Comparison of ENCODE assay signal across 9 cellular contexts in the genomic region with DNA sequence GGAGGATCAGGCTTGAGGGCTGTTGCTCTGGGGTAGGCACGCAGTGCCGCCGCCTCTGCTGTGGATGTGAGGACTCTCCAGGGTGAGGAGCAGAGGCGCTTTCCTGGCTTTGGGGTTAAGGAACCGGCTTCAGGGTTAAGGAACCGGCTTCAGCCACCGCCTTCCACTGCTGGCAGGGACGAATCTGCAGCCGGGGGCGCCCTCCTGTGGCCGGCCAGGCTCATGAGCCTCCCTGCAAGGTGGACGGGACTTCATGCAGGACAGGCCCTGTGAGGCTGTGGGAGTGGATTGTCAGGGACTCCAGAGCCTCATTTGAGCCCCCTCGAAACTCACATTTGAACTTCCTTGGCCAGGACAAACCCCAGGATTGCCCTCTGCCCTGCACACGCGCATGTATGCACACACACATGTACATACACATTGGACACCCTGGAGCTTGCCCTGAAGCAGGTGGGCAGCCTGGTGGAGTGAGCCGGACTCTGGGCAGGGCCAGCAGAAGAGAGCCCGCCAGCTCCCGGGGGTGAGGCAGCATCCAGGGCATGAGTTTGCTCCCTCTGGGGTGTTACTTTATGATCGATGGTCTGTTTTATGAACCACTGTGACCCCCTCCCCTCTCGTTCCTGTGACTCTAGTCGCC.
DNase-seq lines count a peak whose midpoint lies in the region; ATAC-seq and TF ChIP-seq lines count a peak whose summit lies in the region.
"Had no signal": no experiment of that assay in that cellular context is flagged by ENCODE, and none has a peak within 500 bp of the region (broad histone marks: within the 10 kb centered on the region; RNA-seq: fewer than 3 reads in every experiment).

No MANE protein-coding gene starts in this region.

- no peaks in the 10 kb centered on the region for H3K36me3 Mint-ChIP-seq in naive thymus-derived CD4-positive, alpha-beta T cell

- H3K9me3 ChIP-seq in naive thymus-derived CD4-positive, alpha-beta T cell (ENCODE audit: control insufficient read depth in 2 of 3, low read length in 3 of 3): no peaks in the 10 kb centered on the region

- no peaks in the 10 kb centered on the region for H3K9me3 Mint-ChIP-seq in naive thymus-derived CD4-positive, alpha-beta T cell
- H3K9me3 Mint-ChIP-seq: activated B cell treated with CpG ODN at 0.5 μM for 24 hours had no signal

- peaks cover 3 to 49% (median 22%) of the 10 kb centered on the region in 5 donors for H3K27me3 Mint-ChIP-seq in naive thymus-derived CD4-positive, alpha-beta T cell

- intact Hi-C loops in naive thymus-derived CD4-positive, alpha-beta T cell (cut with micrococcal nuclease): loop anchor here in 1 of 2 donors (2.0 kb wide), 1 partner anchor 152 kb away; no protein-coding TSS in a partner anchor

- POLR2A ChIA-PET in naive thymus-derived CD4-positive, alpha-beta T cell (lab: Charles Lee): no interaction called here

- peaks cover 0 to 12% (median 0%) of the 10 kb centered on the region in 7 donors for H3K4me1 Mint-ChIP-seq in naive thymus-derived CD4-positive, alpha-beta T cell

- H3K27me3 ChIP-seq in naive thymus-derived CD4-positive, alpha-beta T cell (ENCODE audit: control insufficient read depth in 2 of 2, insufficient read depth in 2 of 2, low read length in 2 of 2): no peaks in the 10 kb centered on the region

- CTCF ChIA-PET in naive thymus-derived CD4-positive, alpha-beta T cell (lab: Charles Lee): no interaction called here

- no peak overlapping the region for H3K4me3 ChIP-seq in epithelial cell of esophagus (ENCODE audit: low read length)
- H3K4me3 ChIP-seq in naive thymus-derived CD4-positive, alpha-beta T cell (ENCODE audit: low read length): no peak overlapping the region

- peak; percentile 68 for TF ChIP-seq CTCF in epithelial cell of esophagus (IDR thresholded peaks at IDR 0.05; ENCODE audit: insufficient read depth, low read depth, low read length, missing control alignments)

- peak; percentile 56 for ATAC-seq in GM18868 (IDR thresholded peaks at IDR 0.05; ENCODE audit: unreplicated experiment)
- ATAC-seq in naive thymus-derived CD4-positive, alpha-beta T cell: peak; percentile 68
- ATAC-seq in HG03460 (IDR thresholded peaks at IDR 0.05; ENCODE audit: unreplicated experiment): no peak
- no peak for ATAC-seq in GM18517 (IDR thresholded peaks at IDR 0.05; ENCODE audit: unreplicated experiment)

- no peaks in the 10 kb centered on the region for H3K36me3 ChIP-seq in naive thymus-derived CD4-positive, alpha-beta T cell (ENCODE audit: control insufficient read depth in 2 of 3, insufficient read depth in 3 of 3, low read length in 3 of 3)

- DNase-seq in Caki2 (ENCODE audit: low read depth): peak; percentile 45
- peak; percentile 86 for DNase-seq in HuH-7 (ENCODE audit: low spot score)
- peak; percentile 66 for DNase-seq in SK-N-DZ (ENCODE audit: low spot score)
- DNase-seq in epithelial cell of esophagus (ENCODE audit: low read depth): peak; percentile 42
- peak in 2 of 9 donors; percentile 28 to 29 for DNase-seq in naive thymus-derived CD4-positive, alpha-beta T cell
- DNase-seq: activated B cell treated with CpG ODN at 0.5 μM for 24 hours had no signal

- no peak overlapping the region for H3K27ac ChIP-seq in naive thymus-derived CD4-positive, alpha-beta T cell (ENCODE audit: low read depth, low read length)

- no peaks in the 10 kb centered on the region for H3K4me1 ChIP-seq in naive thymus-derived CD4-positive, alpha-beta T cell (ENCODE audit: control insufficient read depth in 2 of 2, insufficient read depth in 2 of 2, low read length in 2 of 2)

- H3K4me3 Mint-ChIP-seq in naive thymus-derived CD4-positive, alpha-beta T cell: no peak overlapping the region
- H3K4me3 Mint-ChIP-seq: activated B cell treated with CpG ODN at 0.5 μM for 24 hours had no signal

- in situ Hi-C loops in Caki2 (cut with HindIII; ENCODE audit: low pct_unique_long_range_greater_than_20kb, low sequenced_read_pairs): no loop called here

- H3K27ac Mint-ChIP-seq in naive thymus-derived CD4-positive, alpha-beta T cell: no peak overlapping the region
- H3K27ac Mint-ChIP-seq: activated B cell treated with CpG ODN at 0.5 μM for 24 hours had no signal

Comparison
In these comparisons a context has a peak if more than half of its experiments do, and no peak if none do; other contexts are left out.
1. ATAC-seq: peak in GM18868 (single experiment) and naive thymus-derived CD4-positive, alpha-beta T cell (single experiment); none in HG03460 (single experiment) and GM18517 (single experiment).